Comparison of ENCODE assay signal across 24 cellular contexts in genomic region chr9:27183151-27183550, GRCh38.
DNase-seq lines count a peak whose midpoint lies in the region; ATAC-seq and TF ChIP-seq lines count a peak whose summit lies in the region.
"Had no signal": no experiment of that assay in that cellular context is flagged by ENCODE, and none has a peak within 500 bp of the region (broad histone marks: within the 10 kb centered on the region; RNA-seq: fewer than 3 reads in every experiment).

No MANE protein-coding gene starts in this region.

- TF ChIP-seq CTCF in HFFc6 (IDR thresholded peaks at IDR 0.05), result no peak
- no peak for TF ChIP-seq CTCF in GM10266 (IDR thresholded peaks at IDR 0.05; ENCODE audit: control insufficient read depth, insufficient read depth, low read depth, missing control alignments)

- no peak overlapping the region for H2AFZ ChIP-seq in ACC112 (ENCODE audit: low read length, unreplicated experiment)
- H2AFZ ChIP-seq: GM23248 had no signal

- H3K4me3 ChIP-seq in ACC112 (ENCODE audit: low read depth, low read length), result no peak overlapping the region
- H3K4me3 ChIP-seq: BLaER1 treated with 17β-estradiol and CSF1 and Interleukin-3, amounts not matched to agents 10 nM and 100 nM; GM23248; SK-N-MC had no signal

- peaks cover 3% of the 10 kb centered on the region for H3K9me3 Mint-ChIP-seq in HFFc6
- H3K9me3 Mint-ChIP-seq in activated naive CD8-positive, alpha-beta T cell treated with anti-CD3 and anti-CD28 coated beads, Interleukin-2, amount 50 U/mL, for 24 hours, result peaks cover 1% of the 10 kb centered on the region

- no peak overlapping the region; the same call in 1 of the 2 replicates for H3K4me3 Mint-ChIP-seq in HFFc6
- no peak overlapping the region for H3K4me3 Mint-ChIP-seq in activated naive CD8-positive, alpha-beta T cell treated with anti-CD3 and anti-CD28 coated beads, Interleukin-2, amount 50 U/mL, for 24 hours
- H3K4me3 Mint-ChIP-seq: CD4-positive, alpha-beta T cell; H9 had no signal

- peak overlapping the region; percentile 43; the same call in 1 of the 2 replicates for H3K27ac ChIP-seq in ACC112 (ENCODE audit: low read depth, low read length)
- H3K27ac ChIP-seq: BLaER1 treated with 17β-estradiol and CSF1 and Interleukin-3, amounts not matched to agents 10 nM and 100 nM; GM23248; SK-N-MC had no signal

- H3K4me1 ChIP-seq in ACC112 (ENCODE audit: control insufficient read depth, insufficient read depth, low read length, unreplicated experiment), result peaks cover 53% of the 10 kb centered on the region
- H3K4me1 ChIP-seq: BLaER1 treated with 17β-estradiol and CSF1 and Interleukin-3, amounts not matched to agents 10 nM and 100 nM had no signal

- no peaks in the 10 kb centered on the region for H3K27me3 ChIP-seq in ACC112 (ENCODE audit: insufficient read depth, low read length)
- H3K27me3 ChIP-seq: BLaER1 treated with 17β-estradiol and CSF1 and Interleukin-3, amounts not matched to agents 10 nM and 100 nM had no signal

- H3K4me1 Mint-ChIP-seq in HFFc6 (ENCODE audit: low read depth), result peaks cover 68% of the 10 kb centered on the region
- no peaks in the 10 kb centered on the region for H3K4me1 Mint-ChIP-seq in activated naive CD8-positive, alpha-beta T cell treated with anti-CD3 and anti-CD28 coated beads, Interleukin-2, amount 50 U/mL, for 24 hours
- H3K4me1 Mint-ChIP-seq: H9 had no signal

- H3K27me3 Mint-ChIP-seq in HFFc6 (ENCODE audit: insufficient read depth), result peaks cover 1% of the 10 kb centered on the region; the same call in 1 of the 2 replicates
- H3K27me3 Mint-ChIP-seq in activated naive CD8-positive, alpha-beta T cell treated with anti-CD3 and anti-CD28 coated beads, Interleukin-2, amount 50 U/mL, for 24 hours, result no peaks in the 10 kb centered on the region

- H3K79me2 ChIP-seq in ACC112 (ENCODE audit: control insufficient read depth, insufficient read depth, low read length, unreplicated experiment), result no peaks in the 10 kb centered on the region

- peak overlapping the region; percentile 78; the same call in 1 of the 2 replicates for H3K27ac Mint-ChIP-seq in HFFc6
- no peak overlapping the region for H3K27ac Mint-ChIP-seq in activated naive CD8-positive, alpha-beta T cell treated with anti-CD3 and anti-CD28 coated beads, Interleukin-2, amount 50 U/mL, for 24 hours
- H3K27ac Mint-ChIP-seq: CD4-positive, alpha-beta T cell had no signal

- no peaks in the 10 kb centered on the region for H3K36me3 ChIP-seq in ACC112 (ENCODE audit: insufficient read depth, low read length)
- H3K36me3 ChIP-seq: BLaER1 treated with 17β-estradiol and CSF1 and Interleukin-3, amounts not matched to agents 10 nM and 100 nM had no signal

- DNase-seq in HFFc6, result no peak
- peak; percentile 17 for DNase-seq in astrocyte of the hippocampus (ENCODE audit: low read depth, low spot score)
- peak; percentile 84 for DNase-seq in kidney tubule cell (ENCODE audit: low spot score)
- DNase-seq in GM10266 (ENCODE audit: extremely low spot score), result no peak
- DNase-seq in activated naive CD8-positive, alpha-beta T cell treated with anti-CD3 and anti-CD28 coated beads, Interleukin-2, amount 50 U/mL, for 24 hours, result no peak
- no peak for DNase-seq in retina
- DNase-seq: AML-193; CD4-positive, alpha-beta T cell; DMS53; H9; Kasumi-1; NCI-H1105 treated with DMSO at 0.1 percent for 48 hours; NCI-H2029; NCI-H446; NCI-H524 treated with DMSO at 0.1 percent for 48 hours; NCI-H82; NK-92 treated with Interleukin-12 subunit alpha and Interleukin-12 subunit beta, amount 100 ng/mL, for 24 hours; SIG-M5 had no signal

- no peak for ATAC-seq in HG03378 (IDR thresholded peaks at IDR 0.05; ENCODE audit: unreplicated experiment)
- no peak for ATAC-seq in activated naive CD8-positive, alpha-beta T cell treated with anti-CD3 and anti-CD28 coated beads, Interleukin-2, amount 50 U/mL, for 24 hours
- ATAC-seq: Panc1 had no signal

- peaks cover 9% of the 10 kb centered on the region for H3K36me3 Mint-ChIP-seq in HFFc6 (ENCODE audit: low read depth)
- H3K36me3 Mint-ChIP-seq in activated naive CD8-positive, alpha-beta T cell treated with anti-CD3 and anti-CD28 coated beads, Interleukin-2, amount 50 U/mL, for 24 hours (ENCODE audit: low read depth), result no peaks in the 10 kb centered on the region

Comparison
In these comparisons a context has a peak if more than half of its experiments do, and no peak if none do; other contexts are left out.
1. DNase-seq: peak in astrocyte of the hippocampus (single experiment) and kidney tubule cell (single experiment); none in HFFc6 (single experiment), GM10266 (single experiment), activated naive CD8-positive, alpha-beta T cell treated with anti-CD3 and anti-CD28 coated beads, Interleukin-2, amount 50 U/mL, for 24 hours (single experiment) and retina (single experiment).